28 cellular contexts compared by ENCODE assay signal in the genomic region with DNA sequence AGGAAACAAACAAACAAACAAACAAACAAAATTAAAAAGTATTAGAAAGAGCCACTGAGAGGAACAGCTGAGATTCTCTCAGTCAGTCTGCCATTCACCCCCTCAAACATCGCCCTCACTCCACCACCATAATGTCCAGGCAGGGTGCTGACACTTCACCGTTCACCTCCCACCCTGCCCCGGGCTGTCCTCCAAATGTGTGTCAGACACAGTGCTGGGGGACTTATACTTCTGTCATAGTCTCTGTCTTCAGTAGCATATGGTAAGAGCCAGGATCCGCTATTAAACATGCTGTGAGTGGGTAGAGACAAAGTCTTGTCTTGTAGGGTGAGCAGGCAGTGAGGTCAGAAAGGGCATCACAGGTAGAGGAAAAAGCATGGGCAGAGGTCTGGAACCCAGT. TPM values are rescaled to one million over a fixed set of nuclear protein-coding genes. Genes with fewer than 3 reads are reported as not detected.
A peak's percentile ranks its signal among the peaks of the same experiment; 100 is the strongest.
DNase-seq lines count a peak whose midpoint lies in the region; ATAC-seq, FAIRE-seq and TF ChIP-seq lines count a peak whose summit lies in the region.
"Had no signal": no experiment of that assay in that cellular context is flagged by ENCODE, and none has a peak within 500 bp of the region (broad histone marks: within the 10 kb centered on the region; RNA-seq: fewer than 3 reads in every experiment).

No MANE protein-coding gene starts in this region.

- TF ChIP-seq CTCF in HepG2 (CRISPR knock-in tag; IDR thresholded peaks at IDR 0.05): no peak
- no peak for TF ChIP-seq CTCF in right lobe of liver (IDR thresholded peaks at IDR 0.05)
- TF ChIP-seq CTCF in astrocyte (IDR thresholded peaks at IDR 0.05; ENCODE audit: insufficient read depth, low read depth, low read length): no peak
- no peak for TF ChIP-seq CTCF in type B pancreatic cell (conservative IDR thresholded peaks at IDR 0.05)

- in situ Hi-C loops in HepG2 (cut with HindIII; ENCODE audit: extremely low pct_ligation_motif_present, low pct_unique_long_range_greater_than_20kb): loop anchor here (5.0 to 25.0 kb wide), 4 partner anchors 90 to 840 kb away; a partner anchor contains a TSS

- ATAC-seq in HepG2: no peak
- ATAC-seq in right lobe of liver: no peak
- ATAC-seq in HG03095 (IDR thresholded peaks at IDR 0.05; ENCODE audit: unreplicated experiment): no peak
- ATAC-seq: esophagus mucosa had no signal

- POLR2A ChIA-PET in HepG2 (lab: Yijun Ruan, JAX): interaction anchor here (1.2 to 5.8 kb wide), 3 partner anchors 30 to 93 kb away, joined by 3 to 82 read pairs (median 7); a partner anchor contains a TSS

- intact Hi-C loops in HepG2 (cut with micrococcal nuclease; ENCODE audit: unreplicated experiment) (no loop called here), right lobe of liver (cut with DNase I) (loop anchor here (5.0 to 10.0 kb wide), 2 partner anchors 90 to 402 kb away; a partner anchor contains a TSS)

- H3K9me3 ChIP-seq in HepG2 (ENCODE audit: low read length) (no peaks in the 10 kb centered on the region), right lobe of liver (no peaks in the 10 kb centered on the region), astrocyte (ENCODE audit: insufficient read depth, low read depth, low read length) (no peaks in the 10 kb centered on the region), mesodermal cell (ENCODE audit: control insufficient read depth, low read length) (no peaks in the 10 kb centered on the region)
- H3K9me3 ChIP-seq: thoracic aorta, vagina had no signal

- FAIRE-seq in HepG2 (lab: Jason Lieb, UNC) (no peak), astrocyte (lab: Jason Lieb, UNC) (no peak)
- FAIRE-seq: HTR-8/SVneo, kidney had no signal

- no peak overlapping the region for H2AFZ ChIP-seq in HepG2 (ENCODE audit: low read length)
- H2AFZ ChIP-seq in astrocyte (ENCODE audit: low read depth, low read length): no peak overlapping the region

- H3K27ac ChIP-seq in HepG2 (ENCODE audit: extremely low read length, insufficient read depth, low read length) (no peak overlapping the region), right lobe of liver (no peak overlapping the region), astrocyte (ENCODE audit: low read depth, low read length) (no peak overlapping the region), mesodermal cell (ENCODE audit: low read depth, low read length, severe bottlenecking) (peak overlapping the region; percentile 99)
- H3K27ac ChIP-seq: thoracic aorta had no signal

- H3K4me2 ChIP-seq in HepG2 (ENCODE audit: low read depth, low read length) (0 out of 2 replicates have a peak overlapping the region, but pooled peaks have one; percentile 18), astrocyte (ENCODE audit: low read length) (peak overlapping the region; percentile 35)
- H3K4me2 ChIP-seq: GM23338 had no signal

- H4K20me1 ChIP-seq in HepG2 (ENCODE audit: insufficient read depth, low read length): no peaks in the 10 kb centered on the region
- no peaks in the 10 kb centered on the region for H4K20me1 ChIP-seq in astrocyte (ENCODE audit: insufficient read depth, low read length)

- H3K27ac Mint-ChIP-seq in astrocyte (ENCODE audit: unreplicated experiment) (peak overlapping the region; percentile 96), type B pancreatic cell (peak overlapping the region; percentile 86)
- H3K27ac Mint-ChIP-seq: activated CD4-positive, alpha-beta T cell treated with anti-CD3 and anti-CD28 coated beads, Interleukin-2, amount 10 ng/mL, durations not matched to agents 7 days and 5 days; activated T-cell treated with anti-CD3 and anti-CD28 coated beads, Interleukin-2, amount 50 U/mL, for 24 hours; GM23338; stimulated activated naive CD8-positive, alpha-beta T cell treated with anti-CD3 and anti-CD28 coated beads, Interleukin-15, Interleukin-2, amounts not matched to agents 100 ng/mL and 50 ng/mL, for 24 hours; WTC11 had no signal

- H3K36me3 ChIP-seq in HepG2 (replicated peaks in 1 of 2; ENCODE audit: control insufficient read depth in 1 of 2, insufficient read depth in 2 of 2, low read length in 2 of 2) (no peaks in the 10 kb centered on the region), right lobe of liver (no peaks in the 10 kb centered on the region), astrocyte (ENCODE audit: insufficient read depth, low read length) (no peaks in the 10 kb centered on the region), mesodermal cell (ENCODE audit: control insufficient read depth, insufficient read depth, low read length) (no peaks in the 10 kb centered on the region)
- H3K36me3 ChIP-seq: thoracic aorta, vagina had no signal

- H3K9ac ChIP-seq in HepG2 (ENCODE audit: insufficient read depth, low read depth, low read length): no peak overlapping the region
- H3K9ac ChIP-seq in astrocyte (ENCODE audit: low read length): no peak overlapping the region

- H3K4me3 Mint-ChIP-seq in astrocyte (ENCODE audit: unreplicated experiment): peak overlapping the region; percentile 71
- peak overlapping the region; percentile 66 for H3K4me3 Mint-ChIP-seq in type B pancreatic cell
- H3K4me3 Mint-ChIP-seq: activated CD4-positive, alpha-beta T cell treated with anti-CD3 and anti-CD28 coated beads, Interleukin-2, amount 10 ng/mL, durations not matched to agents 7 days and 5 days; activated T-cell treated with anti-CD3 and anti-CD28 coated beads, Interleukin-2, amount 50 U/mL, for 24 hours; CD4-positive, CD25-positive, alpha-beta regulatory T cell; GM23338; stimulated activated naive CD8-positive, alpha-beta T cell treated with anti-CD3 and anti-CD28 coated beads, Interleukin-15, Interleukin-2, amounts not matched to agents 100 ng/mL and 50 ng/mL, for 24 hours; WTC11 had no signal

- DNase-seq in HepG2 (ENCODE audit: low spot score) (no peak), right lobe of liver (no peak), astrocyte (ENCODE audit: low read depth) (no peak), type B pancreatic cell (ENCODE audit: extremely low spot score, unreplicated experiment) (no peak), RKO (ENCODE audit: low spot score) (no peak), ecto neural progenitor cell (ENCODE audit: low spot score) (no peak)
- DNase-seq: activated CD4-positive, alpha-beta T cell treated with anti-CD3 and anti-CD28 coated beads, Interleukin-2, amount 10 ng/mL, durations not matched to agents 7 days and 5 days; activated gamma-delta T cell treated with Interleukin-2 at 50 U/mL for 16 hours; activated T-cell treated with anti-CD3 and anti-CD28 coated beads, Interleukin-2, amount 50 U/mL, for 24 hours; CD4-positive, CD25-positive, alpha-beta regulatory T cell; central memory CD4-positive, alpha-beta T cell; DND-41; kidney; NCI-H1436 treated with DMSO at 0.1 percent for 48 hours; NCI-H526 treated with DMSO at 0.1 percent for 48 hours; right cardiac atrium; SHP77 treated with DMSO at 0.1 percent for 48 hours; stimulated activated CD8-positive, alpha-beta memory T cell treated with anti-CD3 and anti-CD28 coated beads, Interleukin-4, amount 100 ng/mL, for 48 hours; T-helper 9 cell had no signal

- H3K27me3 Mint-ChIP-seq in astrocyte (ENCODE audit: low read depth, unreplicated experiment) (no peaks in the 10 kb centered on the region), type B pancreatic cell (no peaks in the 10 kb centered on the region)

- H3K4me3 ChIP-seq in HepG2 (replicated peaks in 1 of 3; ENCODE audit: insufficient read depth in 1 of 3, low read depth in 2 of 3, low read length in 3 of 3) (no peak overlapping the region), right lobe of liver (no peak overlapping the region), astrocyte (ENCODE audit: insufficient read depth, low read depth, low read length) (no peak overlapping the region), mesodermal cell (ENCODE audit: extremely low read depth, insufficient read depth, low read length, poor library complexity, severe bottlenecking) (no peak overlapping the region)
- H3K4me3 ChIP-seq: GM23338, thoracic aorta, vagina had no signal

- BruUV-seq in HepG2 (replicated peaks; lab: Mats Ljungman, UMichigan): no TSS peak

- no peaks in the 10 kb centered on the region for H3K9me3 Mint-ChIP-seq in astrocyte (ENCODE audit: unreplicated experiment)
- H3K9me3 Mint-ChIP-seq in type B pancreatic cell: no peaks in the 10 kb centered on the region
- H3K9me3 Mint-ChIP-seq: activated CD4-positive, alpha-beta T cell treated with anti-CD3 and anti-CD28 coated beads, Interleukin-2, amount 10 ng/mL, durations not matched to agents 7 days and 5 days; activated T-cell treated with anti-CD3 and anti-CD28 coated beads, Interleukin-2, amount 50 U/mL, for 24 hours; CD4-positive, CD25-positive, alpha-beta regulatory T cell; GM23338; stimulated activated naive CD8-positive, alpha-beta T cell treated with anti-CD3 and anti-CD28 coated beads, Interleukin-15, Interleukin-2, amounts not matched to agents 100 ng/mL and 50 ng/mL, for 24 hours; WTC11 had no signal

- no peak for TF ChIP-seq RAD21 in HepG2 (CRISPR knock-in tag; IDR thresholded peaks at IDR 0.05)

- TF ChIP-seq EP300 in HepG2 (IDR thresholded peaks at IDR 0.05; ENCODE audit: low read depth in 2 of 2, low read length in 2 of 2): no peak
- no peak for TF ChIP-seq EP300 in HepG2 (CRISPR knock-in tag; IDR thresholded peaks at IDR 0.05; ENCODE audit: borderline replicate concordance)

- CTCF ChIA-PET in HepG2 (lab: Yijun Ruan, JAX; ENCODE audit: low intra/inter-chr PET ratio, low total read pairs): interaction anchor here (0.7 to 4.8 kb wide), 4 partner anchors 50 to 92 kb away, joined by 3 to 212 read pairs (median 18); a partner anchor contains a TSS

- H3K4me1 ChIP-seq in HepG2 (ENCODE audit: insufficient read depth, low read length): peaks cover 67% of the 10 kb centered on the region
- peaks cover 0 to 3% (median 0%) of the 10 kb centered on the region in 4 donors for H3K4me1 ChIP-seq in right lobe of liver
- peaks cover 15% of the 10 kb centered on the region for H3K4me1 ChIP-seq in astrocyte (ENCODE audit: insufficient read depth, low read length)
- peaks cover 50% of the 10 kb centered on the region for H3K4me1 ChIP-seq in mesodermal cell (ENCODE audit: control insufficient read depth, insufficient read depth, low read length, poor library complexity, severe bottlenecking)

- 36% methylated on average over 4 of the region's 4 CpGs for WGBS in HepG2 (ENCODE audit: low lambda C conversion rate)
- WGBS in right lobe of liver (ENCODE audit: insufficient coverage, low coverage, low lambda C conversion rate, missing lambda C conversion rate): 66% methylated on average over 3 of the region's 4 CpGs
- 70 to 90% methylated on average over 2 to 3 of the region's 4 CpGs for WGBS in mesodermal cell (ENCODE audit: insufficient coverage in 2 of 2), 2 experiments

- H3K36me3 Mint-ChIP-seq in astrocyte (ENCODE audit: low read depth, unreplicated experiment) (no peaks in the 10 kb centered on the region), type B pancreatic cell (no peaks in the 10 kb centered on the region)
- H3K36me3 Mint-ChIP-seq: WTC11 had no signal

- H3K27me3 ChIP-seq in HepG2 (ENCODE audit: control insufficient read depth in 1 of 2, insufficient read depth in 2 of 2, low read length in 2 of 2): no peaks in the 10 kb centered on the region
- H3K27me3 ChIP-seq in right lobe of liver: no peaks in the 10 kb centered on the region
- no peaks in the 10 kb centered on the region for H3K27me3 ChIP-seq in astrocyte (ENCODE audit: insufficient read depth, low read length)
- H3K27me3 ChIP-seq: vagina had no signal

- TF ChIP-seq POLR2A in HepG2 (IDR thresholded peaks at IDR 0.05; ENCODE audit: insufficient read depth in 1 of 2, low read depth in 2 of 2, low read length in 2 of 2): no peak
- no peak for TF ChIP-seq POLR2A in right lobe of liver (IDR thresholded peaks at IDR 0.05)

- H3K79me2 ChIP-seq in HepG2 (ENCODE audit: insufficient read depth, low read length): no peaks in the 10 kb centered on the region
- H3K79me2 ChIP-seq in astrocyte (ENCODE audit: insufficient read depth, low read length): no peaks in the 10 kb centered on the region

- peaks cover 41% of the 10 kb centered on the region for H3K4me1 Mint-ChIP-seq in astrocyte (ENCODE audit: low read depth, unreplicated experiment)
- peaks cover 38% of the 10 kb centered on the region for H3K4me1 Mint-ChIP-seq in type B pancreatic cell (ENCODE audit: unreplicated experiment)
- H3K4me1 Mint-ChIP-seq: activated CD4-positive, alpha-beta T cell treated with anti-CD3 and anti-CD28 coated beads, Interleukin-2, amount 10 ng/mL, durations not matched to agents 7 days and 5 days; CD4-positive, CD25-positive, alpha-beta regulatory T cell had no signal

RNA-seq across cellular contexts. Expression of a gene that starts 28.3 kb away (rescaled TPM):
- 618 and 762 TPM in 2 replicates for total RNA-seq in HepG2 (2016; rRNA removed; fragmentation: Illumina TruSeq; extraction: Trizol)
- total RNA-seq in HepG2 (2016; cell fraction: cytosol; rRNA removed; fragmentation: Illumina TruSeq; extraction: Trizol; ENCODE audit: low read depth): 344 and 369 TPM in 2 replicates
- total RNA-seq in HepG2 (2016; cell fraction: insoluble cytoplasmic fraction; rRNA removed; fragmentation: Illumina TruSeq; extraction: Trizol): 631 and 704 TPM in 2 replicates
- 289 and 321 TPM in 2 replicates for total RNA-seq in HepG2 (2016; cell fraction: membrane; rRNA removed; fragmentation: Illumina TruSeq; extraction: Trizol)
- total RNA-seq in HepG2 (2016; cell fraction: nucleus; rRNA removed; fragmentation: Illumina TruSeq; extraction: Trizol): 291 and 298 TPM in 2 replicates
- polyA plus RNA-seq in HepG2 (2011; rRNA removed): 433 and 436 TPM in 2 replicates
- 543 and 742 TPM in 2 replicates for polyA plus RNA-seq in HepG2 (2011; cell fraction: cytosol; rRNA removed)
- 328 and 341 TPM in 2 replicates for polyA plus RNA-seq in HepG2 (2011; cell fraction: nucleus; rRNA removed)
- 356 and 426 TPM in 2 replicates for polyA plus RNA-seq in HepG2 (2012)
- polyA plus RNA-seq in HepG2 (2016; cell fraction: cytosol; fragmentation: Illumina TruSeq; extraction: Trizol; ENCODE audit: low read depth): 354 and 399 TPM in 2 replicates
- 703 and 776 TPM in 2 replicates for polyA plus RNA-seq in HepG2 (2016; cell fraction: insoluble cytoplasmic fraction; fragmentation: Illumina TruSeq; extraction: Trizol; ENCODE audit: low read depth)
- 250 and 261 TPM in 2 replicates for polyA plus RNA-seq in HepG2 (2016; cell fraction: membrane; fragmentation: Illumina TruSeq; extraction: Trizol; ENCODE audit: low read depth)
- 432 and 466 TPM in 2 replicates for polyA plus RNA-seq in HepG2 (2016; cell fraction: nucleus; fragmentation: Illumina TruSeq; extraction: Trizol; ENCODE audit: insufficient read depth, low read depth)
- polyA minus RNA-seq in HepG2 (2011; rRNA and poly(A)+ RNA removed; ENCODE audit: low replicate concordance): 346 and 697 TPM in 2 replicates
- 294 and 350 TPM in 2 replicates for polyA minus RNA-seq in HepG2 (2011; cell fraction: cytosol; rRNA and poly(A)+ RNA removed)
- 138 and 164 TPM in 2 replicates for polyA minus RNA-seq in HepG2 (2011; cell fraction: nucleus; rRNA and poly(A)+ RNA removed)
- 1,000 to 10,000 TPM in 2 of 6 experiments, 100 to 1,000 TPM in 4; 148 to 1,377 (median 478) TPM for total RNA-seq in right lobe of liver
- total RNA-seq in astrocyte: 1,741 and 1,989 TPM in 2 replicates
- polyA plus RNA-seq in mesodermal cell (2013, experiment 1 of 2): 2,534 TPM
- 2,467 TPM for polyA plus RNA-seq in mesodermal cell (2013, experiment 2 of 2)
- total RNA-seq in type B pancreatic cell (ENCODE audit: low replicate concordance): 480 and 1,293 TPM in 2 replicates

RNA-seq across cellular contexts. Expression of a gene that starts 29.1 kb away (rescaled TPM):
- total RNA-seq in HepG2 (2016; rRNA removed; fragmentation: Illumina TruSeq; extraction: Trizol) (548 and 779 TPM in 2 replicates), right lobe of liver (100 to 1,000 TPM; 143 to 270 (median 180) TPM), astrocyte (231 and 242 TPM in 2 replicates), type B pancreatic cell (ENCODE audit: low replicate concordance) (450 and 521 TPM in 2 replicates)
- total RNA-seq in HepG2 (2016; cell fraction: cytosol; rRNA removed; fragmentation: Illumina TruSeq; extraction: Trizol; ENCODE audit: low read depth): 127 and 150 TPM in 2 replicates
- 568 and 746 TPM in 2 replicates for total RNA-seq in HepG2 (2016; cell fraction: insoluble cytoplasmic fraction; rRNA removed; fragmentation: Illumina TruSeq; extraction: Trizol)
- 454 and 551 TPM in 2 replicates for total RNA-seq in HepG2 (2016; cell fraction: membrane; rRNA removed; fragmentation: Illumina TruSeq; extraction: Trizol)
- total RNA-seq in HepG2 (2016; cell fraction: nucleus; rRNA removed; fragmentation: Illumina TruSeq; extraction: Trizol): 263 and 291 TPM in 2 replicates
- 327 and 416 TPM in 2 replicates for polyA plus RNA-seq in HepG2 (2011; rRNA removed)
- 501 and 516 TPM in 2 replicates for polyA plus RNA-seq in HepG2 (2011; cell fraction: cytosol; rRNA removed)
- 203 and 222 TPM in 2 replicates for polyA plus RNA-seq in HepG2 (2011; cell fraction: nucleus; rRNA removed)
- 450 and 479 TPM in 2 replicates for polyA plus RNA-seq in HepG2 (2012)
- polyA plus RNA-seq in HepG2 (2016; cell fraction: cytosol; fragmentation: Illumina TruSeq; extraction: Trizol; ENCODE audit: low read depth): 74.7 and 91.4 TPM in 2 replicates
- polyA plus RNA-seq in HepG2 (2016; cell fraction: insoluble cytoplasmic fraction; fragmentation: Illumina TruSeq; extraction: Trizol; ENCODE audit: low read depth): 445 and 458 TPM in 2 replicates
- 254 and 316 TPM in 2 replicates for polyA plus RNA-seq in HepG2 (2016; cell fraction: membrane; fragmentation: Illumina TruSeq; extraction: Trizol; ENCODE audit: low read depth)
- polyA plus RNA-seq in HepG2 (2016; cell fraction: nucleus; fragmentation: Illumina TruSeq; extraction: Trizol; ENCODE audit: insufficient read depth, low read depth): 258 and 266 TPM in 2 replicates
- 738 and 1,247 TPM in 2 replicates for polyA minus RNA-seq in HepG2 (2011; rRNA and poly(A)+ RNA removed; ENCODE audit: low replicate concordance)
- polyA minus RNA-seq in HepG2 (2011; cell fraction: cytosol; rRNA and poly(A)+ RNA removed): 496 and 595 TPM in 2 replicates
- 250 and 365 TPM in 2 replicates for polyA minus RNA-seq in HepG2 (2011; cell fraction: nucleus; rRNA and poly(A)+ RNA removed)
- polyA plus RNA-seq in mesodermal cell (2013, experiment 1 of 2): 346 TPM
- polyA plus RNA-seq in mesodermal cell (2013, experiment 2 of 2): 376 TPM
